ENCODE assay signal across 8 cellular contexts in genomic region chr1:81800741-81801031, GRCh38. TPM values are rescaled to one million over a fixed set of nuclear protein-coding genes. Genes with fewer than 3 reads are reported as not detected.
DNase-seq lines count a peak whose midpoint lies in the region; ATAC-seq and TF ChIP-seq lines count a peak whose summit lies in the region.

TSS of gene ADGRL2 (plus strand) at chr1:81800934. CDS start at chr1:81836985, 36,051 bp downstream.

- H3K4me1 ChIP-seq in PC-3 (ENCODE audit: insufficient read depth, low read length), result peaks cover 4% of the 10 kb centered on the region; the same call in 1 of the 2 replicates
- peaks cover 20 to 31% (median 26%) of the 10 kb centered on the region in 4 donors for H3K4me1 ChIP-seq in esophagus muscularis mucosa
- peaks cover 40% of the 10 kb centered on the region for H3K4me1 ChIP-seq in neural progenitor cell
- H3K4me1 ChIP-seq in CD4-positive, alpha-beta memory T cell (ENCODE audit: insufficient read depth, low read length), result no peaks in the 10 kb centered on the region

- H3K9ac ChIP-seq in PC-3 (ENCODE audit: low read length) (no peak within 1 kb of the TSS), neural progenitor cell (peak within 1 kb of the TSS; percentile 86)

- no peaks in the 10 kb centered on the region for H3K9me3 Mint-ChIP-seq in neural progenitor cell
- peaks cover 0 to 17% (median 4%) of the 10 kb centered on the region in 8 donors for H3K9me3 Mint-ChIP-seq in CD4-positive, alpha-beta memory T cell

- DNase-seq in PC-3 (no peak), esophagus muscularis mucosa (ENCODE audit: extremely low spot score) (no peak), neural progenitor cell (ENCODE audit: low spot score) (no peak), NAMALWA (ENCODE audit: low spot score) (no peak)
- DNase-seq in activated T-cell treated with anti-CD3 and anti-CD28 coated beads, Interleukin-2, amount 50 U/mL, for 1 hour, result no peak
- DNase-seq in CD4-positive, alpha-beta memory T cell, result no peak

- no peaks in the 10 kb centered on the region for H3K9me3 ChIP-seq in PC-3 (ENCODE audit: low read length)
- no peaks in the 10 kb centered on the region for H3K9me3 ChIP-seq in esophagus muscularis mucosa
- no peaks in the 10 kb centered on the region for H3K9me3 ChIP-seq in neural progenitor cell (ENCODE audit: low read depth)
- H3K9me3 ChIP-seq in CD4-positive, alpha-beta memory T cell (ENCODE audit: control insufficient read depth in 1 of 2, low read length in 2 of 2), result no peaks in the 10 kb centered on the region

- no TSS peak for BruUV-seq in PC-3 (replicated peaks; lab: Mats Ljungman, UMichigan)

- TF ChIP-seq POLR2A in esophagus muscularis mucosa (IDR thresholded peaks at IDR 0.05; ENCODE audit: low read depth), result no peak

- CTCF ChIA-PET in PC-3 (lab: Charles Lee), result no interaction called here
- CTCF ChIA-PET in CD4-positive, alpha-beta memory T cell (lab: Charles Lee; ENCODE audit: partially characterized antibody), result no interaction called here

- H3K36me3 Mint-ChIP-seq in neural progenitor cell, result no peaks in the 10 kb centered on the region
- H3K36me3 Mint-ChIP-seq in CD4-positive, alpha-beta memory T cell, result no peaks in the 10 kb centered on the region

- no peaks in the 10 kb centered on the region for H4K20me1 ChIP-seq in PC-3 (ENCODE audit: low read length)
- peaks cover 38% of the 10 kb centered on the region for H4K20me1 ChIP-seq in neural progenitor cell (ENCODE audit: low read depth)

- H3K27ac ChIP-seq in PC-3 (ENCODE audit: low read length) (no peak within 1 kb of the TSS), esophagus muscularis mucosa (replicated peaks in 1 of 4) (peak within 1 kb of the TSS; percentile 94 to 98 (median 95)), neural progenitor cell (peak within 1 kb of the TSS; percentile 97)
- H3K27ac ChIP-seq in CD4-positive, alpha-beta memory T cell (ENCODE audit: low read depth, low read length), result no peak within 1 kb of the TSS

- H3K36me3 ChIP-seq in PC-3 (ENCODE audit: low read depth, low read length) (no peaks in the 10 kb centered on the region), esophagus muscularis mucosa (no peaks in the 10 kb centered on the region), neural progenitor cell (no peaks in the 10 kb centered on the region)
- no peaks in the 10 kb centered on the region for H3K36me3 ChIP-seq in CD4-positive, alpha-beta memory T cell (ENCODE audit: insufficient read depth, low read length)

- intact Hi-C loops in PC-3 (cut with micrococcal nuclease), result loop anchor here (10.0 kb wide), 1 partner anchor 496 kb away; no protein-coding TSS in a partner anchor
- intact Hi-C loops in esophagus muscularis mucosa (cut with DNase I), result loop anchor here (10.0 kb wide), 2 partner anchors 194 to 496 kb away; no protein-coding TSS in a partner anchor
- intact Hi-C loops in CD4-positive, alpha-beta memory T cell (cut with micrococcal nuclease), result no loop called here

- WGBS in esophagus muscularis mucosa, result 0% methylated on average over 6 of the region's 36 CpGs

- H3F3A ChIP-seq in PC-3 (ENCODE audit: low read length, unreplicated experiment) (no peaks in the 10 kb centered on the region), neural progenitor cell (ENCODE audit: low read depth) (peaks cover 62% of the 10 kb centered on the region)

- H3K79me2 ChIP-seq in PC-3 (ENCODE audit: low read length) (no peaks in the 10 kb centered on the region), neural progenitor cell (ENCODE audit: low read depth) (peaks cover 73% of the 10 kb centered on the region)

- peaks cover 11% of the 10 kb centered on the region for H3K27me3 Mint-ChIP-seq in neural progenitor cell (ENCODE audit: insufficient read depth, low read depth)
- peaks cover 16 to 26% of the 10 kb centered on the region in 2 donors for H3K27me3 Mint-ChIP-seq in CD4-positive, alpha-beta memory T cell

- H3K27me3 ChIP-seq in PC-3 (ENCODE audit: low read length), result peaks cover 95% of the 10 kb centered on the region
- no peaks in the 10 kb centered on the region for H3K27me3 ChIP-seq in esophagus muscularis mucosa
- no peaks in the 10 kb centered on the region for H3K27me3 ChIP-seq in neural progenitor cell
- H3K27me3 ChIP-seq in CD4-positive, alpha-beta memory T cell (ENCODE audit: insufficient read depth, low read length), result no peaks in the 10 kb centered on the region

- peak within 1 kb of the TSS; percentile 100 for H3K27ac Mint-ChIP-seq in neural progenitor cell
- no peak within 1 kb of the TSS for H3K27ac Mint-ChIP-seq in CD4-positive, alpha-beta memory T cell

- H3K4me2 ChIP-seq in PC-3 (ENCODE audit: low read length), result peak within 1 kb of the TSS; percentile 45
- peak within 1 kb of the TSS; percentile 88 for H3K4me2 ChIP-seq in neural progenitor cell

- POLR2A ChIA-PET in PC-3 (lab: Charles Lee; ENCODE audit: unreplicated experiment), result no interaction called here
- POLR2A ChIA-PET in CD4-positive, alpha-beta memory T cell (lab: Charles Lee; ENCODE audit: partially characterized antibody), result no interaction called here

- peak within 1 kb of the TSS; percentile 1 for H3K4me3 ChIP-seq in GM12875 (ENCODE audit: low read depth, low read length)
- H3K4me3 ChIP-seq in PC-3 (ENCODE audit: low read length), result peak within 1 kb of the TSS; percentile 49
- peak within 1 kb of the TSS; percentile 84 to 91 (median 87) for H3K4me3 ChIP-seq in esophagus muscularis mucosa
- peak within 1 kb of the TSS; percentile 98 for H3K4me3 ChIP-seq in neural progenitor cell
- H3K4me3 ChIP-seq in CD4-positive, alpha-beta memory T cell (ENCODE audit: low read length in 2 of 2), result no peak within 1 kb of the TSS

- ATAC-seq in PC-3, result peak; percentile 19
- no peak for ATAC-seq in GM18867 (IDR thresholded peaks at IDR 0.05; ENCODE audit: unreplicated experiment)

- H3K9me2 ChIP-seq in PC-3 (replicated peaks; ENCODE audit: low read length), result no peaks in the 10 kb centered on the region

- peaks cover 25% of the 10 kb centered on the region for H3K4me1 Mint-ChIP-seq in neural progenitor cell
- H3K4me1 Mint-ChIP-seq in CD4-positive, alpha-beta memory T cell, result peaks cover 0 to 16% (median 3%) of the 10 kb centered on the region in 4 donors

- TF ChIP-seq CTCF in GM12875 (IDR thresholded peaks at IDR 0.05; ENCODE audit: borderline replicate concordance, insufficient read depth, low read depth, low read length) (no peak), PC-3 (conservative IDR thresholded peaks at IDR 0.05; ENCODE audit: low read depth, low read length) (no peak), esophagus muscularis mucosa (IDR thresholded peaks at IDR 0.05) (no peak), neural progenitor cell (IDR thresholded peaks at IDR 0.05) (no peak)

- no peak for TF ChIP-seq EP300 in esophagus muscularis mucosa (IDR thresholded peaks at IDR 0.05)

- H3K4me3 Mint-ChIP-seq in neural progenitor cell, result peak within 1 kb of the TSS; percentile 99
- peak within 1 kb of the TSS in 4 of 8 donors; percentile 1 to 57 (median 52) for H3K4me3 Mint-ChIP-seq in CD4-positive, alpha-beta memory T cell

- H2AFZ ChIP-seq in PC-3 (ENCODE audit: low read length) (peak within 1 kb of the TSS; percentile 21; the same call in 1 of the 2 replicates), neural progenitor cell (replicated peaks) (peak within 1 kb of the TSS; percentile 65)

RNA-seq across cellular contexts. Expression of gene ADGRL2, which starts in this region (rescaled TPM):
- total RNA-seq in PC-3 (2014; rRNA removed), result 0.51 and 3.2 TPM in 2 replicates
- 10 to 100 TPM; 72.4 to 89.7 (median 78.8) TPM for total RNA-seq in esophagus muscularis mucosa
- total RNA-seq in neural progenitor cell (ENCODE audit: low replicate concordance), result 201 and 270 TPM in 2 replicates
- total RNA-seq in CD4-positive, alpha-beta memory T cell, result not detected
- not detected for polyA plus RNA-seq in CD4-positive, alpha-beta memory T cell

Comparison
In these comparisons a context has a peak if more than half of its experiments do, and no peak if none do; other contexts are left out.
1. RNA of gene ADGRL2 (total RNA-seq): 201 to 270 TPM in neural progenitor cell and 72.4 to 89.7 TPM in esophagus muscularis mucosa; 0.51 to 3.2 TPM in PC-3 and not detected in CD4-positive, alpha-beta memory T cell; every median in the first group is over 10 times any median in the second.
2. H3K4me3 ChIP-seq: peak in GM12875 (single experiment), PC-3 (single experiment), esophagus muscularis mucosa (4 of 4) and neural progenitor cell (single experiment); none in CD4-positive, alpha-beta memory T cell (0 of 2).
3. H3K27ac ChIP-seq: peak in esophagus muscularis mucosa (4 of 4) and neural progenitor cell (single experiment); none in PC-3 (single experiment) and CD4-positive, alpha-beta memory T cell (single experiment).